In the genomic region with DNA sequence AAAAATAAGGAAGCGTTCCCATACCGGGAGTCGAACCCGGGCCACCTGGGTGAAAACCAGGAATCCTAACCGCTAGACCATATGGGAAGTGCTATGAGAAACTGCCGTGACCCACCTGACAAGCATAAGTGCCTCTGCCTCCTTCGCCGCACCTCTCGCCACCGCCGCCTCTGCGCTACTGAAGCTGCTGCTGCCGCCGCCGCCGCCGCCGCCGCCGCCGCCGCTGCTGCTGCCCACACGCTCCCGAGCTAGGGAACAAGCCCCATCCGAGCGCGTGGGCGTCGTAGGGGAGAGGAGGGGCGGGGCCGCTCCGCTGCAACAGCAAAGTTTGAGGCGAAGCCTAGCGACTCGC, we compare ENCODE assay signal across 8 cellular contexts. TPM values are rescaled to one million over a fixed set of nuclear protein-coding genes. Genes with fewer than 3 reads are reported as not detected.
A peak's percentile ranks its signal among the peaks of the same experiment; 100 is the strongest.
DNase-seq lines count a peak whose midpoint lies in the region; ATAC-seq and TF ChIP-seq lines count a peak whose summit lies in the region.

No MANE protein-coding gene starts in this region.

- ATAC-seq in CD8-positive, alpha-beta T cell, result peak; percentile 61
- ATAC-seq in esophagus mucosa (peak; percentile 62), naive B cell (ENCODE audit: low read depth in 2 of 2) (peak; percentile 63)
- ATAC-seq in stimulated activated naive B cell treated with anti-CD40 and anti-IgM and Interleukin-4, amounts not matched to agents 10 μg/mL and 1 μg/mL and 100 μg/mL, for 72 hours (replicated peaks), result peak; percentile 65 to 66

- CTCF ChIA-PET in CD8-positive, alpha-beta T cell (lab: Charles Lee), result interaction anchor here (0.6 to 3.3 kb wide), 13 partner anchors 9 to 1287 kb away, joined by 3 to 11 read pairs (median 4); no protein-coding TSS in a partner anchor
- CTCF ChIA-PET in OCI-LY7 (lab: Charles Lee; ENCODE audit: unreplicated experiment), result interaction anchor here (0.7 kb wide), 1 partner anchor 86 kb away, joined by 3 read pairs; no protein-coding TSS in a partner anchor

- peaks cover 80% of the 10 kb centered on the region for H3K79me2 ChIP-seq in OCI-LY7 (ENCODE audit: insufficient read depth, low read depth, low read length)

- H3K27me3 ChIP-seq in CD8-positive, alpha-beta T cell (ENCODE audit: insufficient read depth, low read length), result no peaks in the 10 kb centered on the region

- H3K9me2 ChIP-seq in OCI-LY7 (ENCODE audit: insufficient read depth, low read length), result no peaks in the 10 kb centered on the region

- peaks cover 39% of the 10 kb centered on the region for H3K36me3 Mint-ChIP-seq in CD8-positive, alpha-beta T cell
- H3K36me3 Mint-ChIP-seq in naive B cell, result peaks cover 10 to 12% of the 10 kb centered on the region in 2 donors
- H3K36me3 Mint-ChIP-seq in stimulated activated naive B cell treated with anti-CD40 and anti-IgM and Interleukin-4, amounts not matched to agents 10 μg/mL and 1 μg/mL and 100 μg/mL, for 72 hours, result peaks cover 17 to 31% of the 10 kb centered on the region in 2 donors

- peak overlapping the region; percentile 70; the same call in 1 of the 2 replicates for H2AFZ ChIP-seq in OCI-LY7 (ENCODE audit: low read length)

- peaks cover 55% of the 10 kb centered on the region for H3K4me1 Mint-ChIP-seq in CD8-positive, alpha-beta T cell (ENCODE audit: low read depth)
- H3K4me1 Mint-ChIP-seq in naive B cell, result peaks cover 37 to 61% (median 40%) of the 10 kb centered on the region in 3 donors
- H3K4me1 Mint-ChIP-seq in stimulated activated naive B cell treated with anti-CD40 and anti-IgM and Interleukin-4, amounts not matched to agents 10 μg/mL and 1 μg/mL and 100 μg/mL, for 72 hours, result peaks cover 30 to 66% of the 10 kb centered on the region in 2 donors

- peaks cover 3% of the 10 kb centered on the region for H3K36me3 ChIP-seq in CD8-positive, alpha-beta T cell (ENCODE audit: insufficient read depth, low read length)
- peaks cover 19% of the 10 kb centered on the region for H3K36me3 ChIP-seq in OCI-LY7 (ENCODE audit: insufficient read depth, low read length)

- no peaks in the 10 kb centered on the region for H3K9me3 Mint-ChIP-seq in CD8-positive, alpha-beta T cell
- H3K9me3 Mint-ChIP-seq in naive B cell, result peaks cover 0 to 13% (median 0%) of the 10 kb centered on the region in 7 donors
- no peaks in the 10 kb centered on the region for H3K9me3 Mint-ChIP-seq in stimulated activated naive B cell treated with anti-CD40 and anti-IgM and Interleukin-4, amounts not matched to agents 10 μg/mL and 1 μg/mL and 100 μg/mL, for 72 hours

- POLR2A ChIA-PET in CD8-positive, alpha-beta T cell (lab: Charles Lee), result interaction anchor here (0.6 to 3.8 kb wide), 31 partner anchors 10 to 1416 kb away, joined by 3 to 45 read pairs (median 4); partner anchors contain the start of genes ELF1, KBTBD6, MRPS31 and MTRF1
- POLR2A ChIA-PET in OCI-LY7 (lab: Charles Lee), result interaction anchor here (0.6 to 3.0 kb wide), 14 partner anchors 10 to 400 kb away, joined by 3 to 23 read pairs (median 4); partner anchors contain the start of gene ELF1

- peak overlapping the region; percentile 86 for H3K4me2 ChIP-seq in OCI-LY7 (ENCODE audit: low read length)

- H3K4me3 Mint-ChIP-seq in CD8-positive, alpha-beta T cell, result peak overlapping the region; percentile 100
- H3K4me3 Mint-ChIP-seq in naive B cell, result peak overlapping the region; percentile 99 to 100 (median 100)
- peak overlapping the region; percentile 99 to 100 for H3K4me3 Mint-ChIP-seq in stimulated activated naive B cell treated with anti-CD40 and anti-IgM and Interleukin-4, amounts not matched to agents 10 μg/mL and 1 μg/mL and 100 μg/mL, for 72 hours

- TF ChIP-seq CTCF in CD8-positive, alpha-beta T cell (IDR thresholded peaks at IDR 0.05), result no peak
- TF ChIP-seq CTCF in GM20000 (IDR thresholded peaks at IDR 0.05; ENCODE audit: extremely low read depth, missing control alignments) (no peak), OCI-LY7 (conservative IDR thresholded peaks at IDR 0.05; ENCODE audit: low read length) (no peak)

- intact Hi-C loops in CD8-positive, alpha-beta T cell (cut with DNase I, micrococcal nuclease), result loop anchor here (1.0 to 10.0 kb wide), 18 partner anchors 41 to 1214 kb away; partner anchors contain the start of genes KBTBD7 (in 2 of the 2), MRPS31 (in 2 of the 2), NAA16 (in 2 of the 2) and AKAP11 (in 1 of the 2)
- intact Hi-C loops in OCI-LY7 (cut with micrococcal nuclease; ENCODE audit: unreplicated experiment), result loop anchor here (1.0 to 5.0 kb wide), 8 partner anchors 41 to 442 kb away; partner anchors contain the start of genes ELF1, KBTBD6 and NAA16

- no TSS peak for BruUV-seq in OCI-LY7 (replicated peaks; lab: Mats Ljungman, UMichigan)

- H3K27ac Mint-ChIP-seq in CD8-positive, alpha-beta T cell, result peak overlapping the region; percentile 100
- H3K27ac Mint-ChIP-seq in naive B cell, result peak overlapping the region; percentile 99 to 100 (median 100)
- H3K27ac Mint-ChIP-seq in stimulated activated naive B cell treated with anti-CD40 and anti-IgM and Interleukin-4, amounts not matched to agents 10 μg/mL and 1 μg/mL and 100 μg/mL, for 72 hours, result peak overlapping the region; percentile 100

- no peaks in the 10 kb centered on the region for H4K20me1 ChIP-seq in OCI-LY7 (ENCODE audit: insufficient read depth, low read length)

- H3K4me3 ChIP-seq in CD8-positive, alpha-beta T cell (ENCODE audit: low read depth, low read length), result peak overlapping the region; percentile 96
- H3K4me3 ChIP-seq in OCI-LY7 (ENCODE audit: low read depth, low read length, poor library complexity, severe bottlenecking), result peak overlapping the region; percentile 74

- H3K4me1 ChIP-seq in CD8-positive, alpha-beta T cell (ENCODE audit: insufficient read depth, low read length), result peaks cover 15% of the 10 kb centered on the region
- H3K4me1 ChIP-seq in OCI-LY7 (ENCODE audit: insufficient read depth, low read length, poor library complexity, severe bottlenecking), result peaks cover 54% of the 10 kb centered on the region

- H3K9me3 ChIP-seq in CD8-positive, alpha-beta T cell (ENCODE audit: low read length), result no peaks in the 10 kb centered on the region
- H3K9me3 ChIP-seq in OCI-LY7 (ENCODE audit: low read length), result no peaks in the 10 kb centered on the region

- no peaks in the 10 kb centered on the region for H3K27me3 Mint-ChIP-seq in CD8-positive, alpha-beta T cell (ENCODE audit: low read depth)
- H3K27me3 Mint-ChIP-seq in naive B cell, result peaks cover 0 to 11% (median 0%) of the 10 kb centered on the region in 3 donors
- no peaks in the 10 kb centered on the region for H3K27me3 Mint-ChIP-seq in stimulated activated naive B cell treated with anti-CD40 and anti-IgM and Interleukin-4, amounts not matched to agents 10 μg/mL and 1 μg/mL and 100 μg/mL, for 72 hours

- peak overlapping the region; percentile 81 for H3K27ac ChIP-seq in CD8-positive, alpha-beta T cell (ENCODE audit: low read depth, low read length)
- peak overlapping the region; percentile 83 for H3K27ac ChIP-seq in OCI-LY7 (ENCODE audit: low read depth, low read length, poor library complexity, severe bottlenecking)

- peak; percentile 69 to 91 (median 83) for DNase-seq in CD8-positive, alpha-beta T cell
- peak; percentile 75 for DNase-seq in GM20000 (ENCODE audit: low spot score)
- DNase-seq in HS-27A (ENCODE audit: low read depth), result peak; percentile 39
- peak; percentile 86 for DNase-seq in OCI-LY7 (ENCODE audit: low spot score)
- DNase-seq in activated T-cell treated with anti-CD3 and anti-CD28 coated beads, Interleukin-2, amount 50 U/mL, for 48 hours, result peak; percentile 88 to 91
- peak; percentile 84 for DNase-seq in naive B cell
- peak; percentile 83 for DNase-seq in stimulated activated naive B cell treated with anti-CD40 and anti-IgM and Interleukin-4, amounts not matched to agents 10 μg/mL and 1 μg/mL and 100 μg/mL, for 72 hours

RNA-seq across cellular contexts. Expression of gene WBP4, which starts 0.6 kb away (rescaled TPM):
- total RNA-seq in CD8-positive, alpha-beta T cell, result 1 to 10 TPM; 6.1 to 7.2 TPM
- 5.9 and 7.9 TPM in 2 replicates for total RNA-seq in OCI-LY7 (2014; rRNA removed; shearing (Covaris generic))
- total RNA-seq in OCI-LY7 (2022), result 7.3 and 8.6 TPM in 2 replicates
- total RNA-seq in esophagus mucosa, result 5.3 TPM
- polyA plus RNA-seq in naive B cell (ENCODE audit: low read depth in 6 of 6), result 1 to 10 TPM; 3.8 to 4.7 (median 4.2) TPM

RNA-seq across cellular contexts. Expression of gene ELF1, which starts 41.6 kb away (rescaled TPM):
- 100 to 1,000 TPM; 308 to 313 TPM for total RNA-seq in CD8-positive, alpha-beta T cell
- total RNA-seq in OCI-LY7 (2014; rRNA removed; shearing (Covaris generic)), result 106 and 111 TPM in 2 replicates
- total RNA-seq in OCI-LY7 (2022), result 248 and 276 TPM in 2 replicates
- 68.9 TPM for total RNA-seq in esophagus mucosa
- polyA plus RNA-seq in naive B cell (ENCODE audit: low read depth in 6 of 6), result 100 to 1,000 TPM; 127 to 183 (median 144) TPM

Comparison
In these comparisons a context has a peak if more than half of its experiments do, and no peak if none do; other contexts are left out.
1. Peak in every context shown above with its lines: DNase-seq, ATAC-seq, H3K4me3 ChIP-seq and H3K27ac ChIP-seq.
2. DNase-seq: peak in every context shown above with its lines; median percentile 90 in activated T-cell treated with anti-CD3 and anti-CD28 coated beads, Interleukin-2, amount 50 U/mL, for 48 hours; 86 in OCI-LY7; 84 in naive B cell; 83 in CD8-positive, alpha-beta T cell; 83 in stimulated activated naive B cell treated with anti-CD40 and anti-IgM and Interleukin-4, amounts not matched to agents 10 μg/mL and 1 μg/mL and 100 μg/mL, for 72 hours; 75 in GM20000; 39 in HS-27A.